ENCODE assay signal across 23 cellular contexts in genomic region chr5:109246841-109247592, GRCh38.
DNase-seq lines count a peak whose midpoint lies in the region; ATAC-seq and TF ChIP-seq lines count a peak whose summit lies in the region.
"Had no signal": no experiment of that assay in that cellular context is flagged by ENCODE, and none has a peak within 500 bp of the region (broad histone marks: within the 10 kb centered on the region; RNA-seq: fewer than 3 reads in every experiment).

No MANE protein-coding gene starts in this region.

- H3K27ac Mint-ChIP-seq in glutamatergic neuron (ENCODE audit: unreplicated experiment): peak overlapping the region; percentile 11
- no peak overlapping the region for H3K27ac Mint-ChIP-seq in osteocyte (ENCODE audit: unreplicated experiment)
- H3K27ac Mint-ChIP-seq in stimulated activated naive B cell treated with anti-CD40 and anti-IgM and Interleukin-4, amounts not matched to agents 10 μg/mL and 1 μg/mL and 100 μg/mL, for 72 hours: no peak overlapping the region
- H3K27ac Mint-ChIP-seq: CD14-positive monocyte; CD4-positive, alpha-beta memory T cell; CD4-positive, CD25-positive, alpha-beta regulatory T cell had no signal

- peaks cover 7% of the 10 kb centered on the region for H3K27me3 Mint-ChIP-seq in glutamatergic neuron (ENCODE audit: unreplicated experiment)
- H3K27me3 Mint-ChIP-seq in osteocyte (ENCODE audit: unreplicated experiment): no peaks in the 10 kb centered on the region
- H3K27me3 Mint-ChIP-seq in stimulated activated naive B cell treated with anti-CD40 and anti-IgM and Interleukin-4, amounts not matched to agents 10 μg/mL and 1 μg/mL and 100 μg/mL, for 72 hours: no peaks in the 10 kb centered on the region
- H3K27me3 Mint-ChIP-seq: CD4-positive, CD25-positive, alpha-beta regulatory T cell; CD8-positive, alpha-beta memory T cell had no signal

- H3K4me1 Mint-ChIP-seq in glutamatergic neuron (ENCODE audit: low read depth, unreplicated experiment): peaks cover 13% of the 10 kb centered on the region
- H3K4me1 Mint-ChIP-seq in osteocyte (ENCODE audit: unreplicated experiment): no peaks in the 10 kb centered on the region
- H3K4me1 Mint-ChIP-seq in stimulated activated naive B cell treated with anti-CD40 and anti-IgM and Interleukin-4, amounts not matched to agents 10 μg/mL and 1 μg/mL and 100 μg/mL, for 72 hours: peaks cover 6 to 9% of the 10 kb centered on the region in 2 donors
- H3K4me1 Mint-ChIP-seq: CD4-positive, CD25-positive, alpha-beta regulatory T cell; CD8-positive, alpha-beta memory T cell had no signal

- no peaks in the 10 kb centered on the region for H3K27me3 ChIP-seq in upper lobe of right lung
- H3K27me3 ChIP-seq: BE2C, BLaER1 had no signal

- DNase-seq in glutamatergic neuron (no peak), osteocyte (ENCODE audit: extremely low spot score, unreplicated experiment) (peak; percentile 59), upper lobe of right lung (no peak)
- DNase-seq in stimulated activated naive B cell treated with anti-CD40 and anti-IgM and Interleukin-4, amounts not matched to agents 10 μg/mL and 1 μg/mL and 100 μg/mL, for 72 hours: no peak
- no peak for DNase-seq in activated effector memory CD4-positive, alpha-beta T cell treated with Interleukin-2 at 50 U/mL for 16 hours
- DNase-seq: 8988T; ACHN; BE2C; C1 segment of cervical spinal cord; CD4-positive, alpha-beta memory T cell; CD4-positive, CD25-positive, alpha-beta regulatory T cell; CD8-positive, alpha-beta memory T cell; COR-L47; DMS 273 treated with DMSO at 0.1 percent for 48 hours; DMS153; DMS53; DMS79; DND-41; EL; GDM1 had no signal

- no peaks in the 10 kb centered on the region for H3K4me1 ChIP-seq in upper lobe of right lung
- H3K4me1 ChIP-seq: BE2C had no signal

- peaks cover 14% of the 10 kb centered on the region for H3K9me3 Mint-ChIP-seq in glutamatergic neuron (ENCODE audit: unreplicated experiment)
- H3K9me3 Mint-ChIP-seq in osteocyte (ENCODE audit: unreplicated experiment): peaks cover 14% of the 10 kb centered on the region
- peaks cover 12 to 15% of the 10 kb centered on the region in 2 donors for H3K9me3 Mint-ChIP-seq in stimulated activated naive B cell treated with anti-CD40 and anti-IgM and Interleukin-4, amounts not matched to agents 10 μg/mL and 1 μg/mL and 100 μg/mL, for 72 hours

- no peak overlapping the region for H3K4me3 ChIP-seq in upper lobe of right lung
- H3K4me3 ChIP-seq: BLaER1, GM12878 had no signal

- no peak for ATAC-seq in stimulated activated naive B cell treated with anti-CD40 and anti-IgM and Interleukin-4, amounts not matched to agents 10 μg/mL and 1 μg/mL and 100 μg/mL, for 72 hours (replicated peaks)
- no peak for ATAC-seq in upper lobe of right lung

- TF ChIP-seq CTCF in glutamatergic neuron (IDR thresholded peaks at IDR 0.05; ENCODE audit: partially characterized antibody, unreplicated experiment): no peak
- TF ChIP-seq CTCF in osteocyte (IDR thresholded peaks at IDR 0.05): no peak
- TF ChIP-seq CTCF in upper lobe of right lung (IDR thresholded peaks at IDR 0.05): no peak

- no peak overlapping the region for H3K27ac ChIP-seq in upper lobe of right lung
- H3K27ac ChIP-seq: BLaER1 had no signal

- no peaks in the 10 kb centered on the region for H3K36me3 ChIP-seq in upper lobe of right lung
- H3K36me3 ChIP-seq: BE2C, BLaER1 had no signal

- H3K36me3 Mint-ChIP-seq in glutamatergic neuron (ENCODE audit: unreplicated experiment) (peaks cover 22% of the 10 kb centered on the region), osteocyte (ENCODE audit: unreplicated experiment) (peaks cover 3% of the 10 kb centered on the region)
- peaks cover 10 to 17% of the 10 kb centered on the region in 2 donors for H3K36me3 Mint-ChIP-seq in stimulated activated naive B cell treated with anti-CD40 and anti-IgM and Interleukin-4, amounts not matched to agents 10 μg/mL and 1 μg/mL and 100 μg/mL, for 72 hours
- H3K36me3 Mint-ChIP-seq: CD14-positive monocyte had no signal

- H3K4me3 Mint-ChIP-seq in glutamatergic neuron (ENCODE audit: unreplicated experiment): no peak overlapping the region
- no peak overlapping the region for H3K4me3 Mint-ChIP-seq in osteocyte (ENCODE audit: unreplicated experiment)
- no peak overlapping the region for H3K4me3 Mint-ChIP-seq in stimulated activated naive B cell treated with anti-CD40 and anti-IgM and Interleukin-4, amounts not matched to agents 10 μg/mL and 1 μg/mL and 100 μg/mL, for 72 hours
- H3K4me3 Mint-ChIP-seq: CD14-positive monocyte; CD4-positive, alpha-beta memory T cell; CD4-positive, CD25-positive, alpha-beta regulatory T cell; CD8-positive, alpha-beta memory T cell had no signal

- intact Hi-C loops in upper lobe of right lung (cut with DNase I): no loop called here

- no peaks in the 10 kb centered on the region for H3K9me3 ChIP-seq in upper lobe of right lung
- H3K9me3 ChIP-seq: BE2C had no signal
